8 cellular contexts compared by ENCODE assay signal in genomic region chr16:90022209-90023077, GRCh38. TPM values are rescaled to one million over a fixed set of nuclear protein-coding genes. Genes with fewer than 3 reads are reported as not detected.
DNase-seq lines count a peak whose midpoint lies in the region; ATAC-seq lines count a peak whose summit lies in the region.

No MANE protein-coding gene starts in this region.

- no peaks in the 10 kb centered on the region for H3K36me3 Mint-ChIP-seq in naive thymus-derived CD8-positive, alpha-beta T cell
- peaks cover 2 to 3% of the 10 kb centered on the region in 2 donors for H3K36me3 Mint-ChIP-seq in stimulated activated naive B cell treated with anti-CD40 and anti-IgM and Interleukin-4, amounts not matched to agents 10 μg/mL and 1 μg/mL and 100 μg/mL, for 72 hours

- peak; percentile 76 to 77 for ATAC-seq in naive thymus-derived CD8-positive, alpha-beta T cell
- peak; percentile 84 to 88 for ATAC-seq in stimulated activated naive B cell treated with anti-CD40 and anti-IgM and Interleukin-4, amounts not matched to agents 10 μg/mL and 1 μg/mL and 100 μg/mL, for 72 hours (replicated peaks)

- peaks cover 4 to 36% (median 28%) of the 10 kb centered on the region in 4 donors for H3K4me1 Mint-ChIP-seq in naive thymus-derived CD8-positive, alpha-beta T cell
- peaks cover 6 to 52% of the 10 kb centered on the region in 2 donors for H3K4me1 Mint-ChIP-seq in stimulated activated naive B cell treated with anti-CD40 and anti-IgM and Interleukin-4, amounts not matched to agents 10 μg/mL and 1 μg/mL and 100 μg/mL, for 72 hours

- DNase-seq in AML-193 (lab: John Stamatoyannopoulos, UW) = peak; percentile 68 to 79
- DNase-seq in GM19238 (ENCODE audit: insufficient read length, low spot score) = peak; percentile 96
- peak; percentile 99 for DNase-seq in HuH-7.5 (ENCODE audit: low spot score)
- DNase-seq in OCI-M2 (lab: John Stamatoyannopoulos, UW; ENCODE audit: unreplicated experiment) = peak; percentile 42
- peak; percentile 59 for DNase-seq in activated T-helper 1 cell treated with Interleukin-2 at 50 U/mL for 16 hours (ENCODE audit: low read depth)
- DNase-seq in fibroblast of gingiva (ENCODE audit: low read depth) = peak; percentile 84
- DNase-seq in naive thymus-derived CD8-positive, alpha-beta T cell = peak; percentile 60 to 89 (median 73)
- DNase-seq in stimulated activated naive B cell treated with anti-CD40 and anti-IgM and Interleukin-4, amounts not matched to agents 10 μg/mL and 1 μg/mL and 100 μg/mL, for 72 hours = peak; percentile 85

- POLR2A ChIA-PET in naive thymus-derived CD8-positive, alpha-beta T cell (lab: Charles Lee) = interaction anchor here (0.9 kb wide), 1 partner anchor 14 kb away, joined by 3 read pairs; no protein-coding TSS in a partner anchor

- peak overlapping the region; percentile 7 to 86 (median 68) for H3K27ac Mint-ChIP-seq in naive thymus-derived CD8-positive, alpha-beta T cell
- H3K27ac Mint-ChIP-seq in stimulated activated naive B cell treated with anti-CD40 and anti-IgM and Interleukin-4, amounts not matched to agents 10 μg/mL and 1 μg/mL and 100 μg/mL, for 72 hours = peak overlapping the region; percentile 73

- peak overlapping the region; percentile 73 to 84 (median 79) for H3K4me3 Mint-ChIP-seq in naive thymus-derived CD8-positive, alpha-beta T cell
- H3K4me3 Mint-ChIP-seq in stimulated activated naive B cell treated with anti-CD40 and anti-IgM and Interleukin-4, amounts not matched to agents 10 μg/mL and 1 μg/mL and 100 μg/mL, for 72 hours = peak overlapping the region; percentile 86

- H3K27me3 Mint-ChIP-seq in naive thymus-derived CD8-positive, alpha-beta T cell = peaks cover 0 to 6% (median 0%) of the 10 kb centered on the region in 5 donors
- peaks cover 0 to 3% of the 10 kb centered on the region in 2 donors for H3K27me3 Mint-ChIP-seq in stimulated activated naive B cell treated with anti-CD40 and anti-IgM and Interleukin-4, amounts not matched to agents 10 μg/mL and 1 μg/mL and 100 μg/mL, for 72 hours

- no peaks in the 10 kb centered on the region for H3K9me3 Mint-ChIP-seq in naive thymus-derived CD8-positive, alpha-beta T cell
- H3K9me3 Mint-ChIP-seq in stimulated activated naive B cell treated with anti-CD40 and anti-IgM and Interleukin-4, amounts not matched to agents 10 μg/mL and 1 μg/mL and 100 μg/mL, for 72 hours = peaks cover 0 to 3% of the 10 kb centered on the region in 2 donors

RNA-seq across cellular contexts. Expression of gene DBNDD1, which starts 3.2 kb away (rescaled TPM):
- total RNA-seq in naive thymus-derived CD8-positive, alpha-beta T cell = under 1 TPM; 0.57 to 0.99 TPM
- 1 to 10 TPM; 2.8 to 3.5 (median 3.3) TPM for polyA plus RNA-seq in naive thymus-derived CD8-positive, alpha-beta T cell

RNA-seq across cellular contexts. Expression of gene PRDM7, which starts 54.7 kb away (rescaled TPM):
- total RNA-seq in naive thymus-derived CD8-positive, alpha-beta T cell = not detected
- not detected for polyA plus RNA-seq in naive thymus-derived CD8-positive, alpha-beta T cell

Comparison
In these comparisons a context has a peak if more than half of its experiments do, and no peak if none do; other contexts are left out.
1. Peak in every context shown above with its lines: DNase-seq and ATAC-seq.
2. DNase-seq: peak in every context shown above with its lines; median percentile 99 in HuH-7.5; 96 in GM19238; 85 in stimulated activated naive B cell treated with anti-CD40 and anti-IgM and Interleukin-4, amounts not matched to agents 10 μg/mL and 1 μg/mL and 100 μg/mL, for 72 hours; 84 in fibroblast of gingiva; 74 in AML-193; 73 in naive thymus-derived CD8-positive, alpha-beta T cell; 59 in activated T-helper 1 cell treated with Interleukin-2 at 50 U/mL for 16 hours; 42 in OCI-M2.